ENCODE assay signal across 12 cellular contexts in the genomic region with DNA sequence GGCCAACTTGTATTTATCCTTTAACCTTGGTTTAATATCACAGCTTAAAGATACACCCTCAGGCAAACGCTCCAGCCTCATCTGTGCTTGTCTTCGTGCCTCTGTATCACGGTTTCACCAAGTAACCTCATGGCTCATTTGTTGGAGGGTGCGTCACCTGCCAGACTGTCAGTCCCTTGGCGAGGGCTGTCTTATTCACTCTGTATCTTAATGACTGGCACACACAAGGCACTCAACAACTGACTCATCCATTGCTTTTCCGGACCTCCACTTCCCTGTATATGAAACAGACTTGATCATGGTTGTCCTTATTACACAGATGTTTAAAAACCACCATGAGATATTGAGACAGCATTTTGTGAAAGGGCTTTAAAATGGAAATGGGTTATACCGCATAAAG. TPM values are rescaled to one million over a fixed set of nuclear protein-coding genes. Genes with fewer than 3 reads are reported as not detected.
DNase-seq lines count a peak whose midpoint lies in the region; ATAC-seq and TF ChIP-seq lines count a peak whose summit lies in the region.
"Had no signal": no experiment of that assay in that cellular context is flagged by ENCODE, and none has a peak within 500 bp of the region (broad histone marks: within the 10 kb centered on the region; RNA-seq: fewer than 3 reads in every experiment).

No MANE protein-coding gene starts in this region.

- in situ Hi-C loops in GM13977 (cut with MboI; ENCODE audit: low pct_unique_long_range_greater_than_20kb, low sequenced_read_pairs, unreplicated experiment): no loop called here

- no peak for TF ChIP-seq CTCF in GM13977 (IDR thresholded peaks at IDR 0.05; ENCODE audit: extremely low read depth, insufficient read depth, missing control alignments)

- no peaks in the 10 kb centered on the region for H3K27me3 Mint-ChIP-seq in activated CD8-positive, alpha-beta memory T cell treated with anti-CD3 and anti-CD28 coated beads, Interleukin-2, amount 10 ng/mL, durations not matched to agents 7 days and 5 days
- H3K27me3 Mint-ChIP-seq in stimulated activated naive CD8-positive, alpha-beta T cell treated with anti-CD3 and anti-CD28 coated beads, Interleukin-15, amount 100 ng/mL, for 72 hours: no peaks in the 10 kb centered on the region

- H3K27ac Mint-ChIP-seq in activated CD8-positive, alpha-beta memory T cell treated with anti-CD3 and anti-CD28 coated beads, Interleukin-2, amount 10 ng/mL, durations not matched to agents 7 days and 5 days: peak overlapping the region; percentile 87
- peak overlapping the region in 1 of 2 donors; percentile 95 for H3K27ac Mint-ChIP-seq in stimulated activated naive CD8-positive, alpha-beta T cell treated with anti-CD3 and anti-CD28 coated beads, Interleukin-15, amount 100 ng/mL, for 72 hours

- DNase-seq in activated CD8-positive, alpha-beta memory T cell treated with anti-CD3 and anti-CD28 coated beads, Interleukin-2, amount 10 ng/mL, durations not matched to agents 7 days and 5 days: peak; percentile 89
- no peak for DNase-seq in activated CD8-positive, alpha-beta memory T cell treated with anti-CD3 and anti-CD28 coated beads for 24 hours
- peak; percentile 64 to 73 for DNase-seq in activated CD4-positive, alpha-beta T cell treated with anti-CD3 and anti-CD28 coated beads, Interleukin-2, amount 50 U/mL, for 48 hours
- peak in 1 of 2 donors; percentile 66 for DNase-seq in stimulated activated naive CD8-positive, alpha-beta T cell treated with anti-CD3 and anti-CD28 coated beads, Interleukin-15, amount 100 ng/mL, for 72 hours
- DNase-seq in GM13977 (ENCODE audit: low spot score) (no peak), HK-2 (ENCODE audit: unreplicated experiment) (no peak), NCI-H1417 (lab: John Stamatoyannopoulos, UW) (no peak)
- DNase-seq: ACHN, NCI-H1105 treated with DMSO at 0.1 percent for 48 hours had no signal

- ATAC-seq in activated CD8-positive, alpha-beta memory T cell treated with anti-CD3 and anti-CD28 coated beads, Interleukin-2, amount 10 ng/mL, durations not matched to agents 7 days and 5 days: peak; percentile 66
- ATAC-seq in esophagus mucosa: peak; percentile 40
- peak; percentile 72 for ATAC-seq in stimulated activated naive CD8-positive, alpha-beta T cell treated with anti-CD3 and anti-CD28 coated beads, Interleukin-15, amount 100 ng/mL, for 72 hours

- no peaks in the 10 kb centered on the region for H3K9me3 Mint-ChIP-seq in activated CD8-positive, alpha-beta memory T cell treated with anti-CD3 and anti-CD28 coated beads, Interleukin-2, amount 10 ng/mL, durations not matched to agents 7 days and 5 days (ENCODE audit: low read depth)
- H3K9me3 Mint-ChIP-seq in stimulated activated naive CD8-positive, alpha-beta T cell treated with anti-CD3 and anti-CD28 coated beads, Interleukin-15, amount 100 ng/mL, for 72 hours: no peaks in the 10 kb centered on the region

- peaks cover 96% of the 10 kb centered on the region for H3K4me1 Mint-ChIP-seq in activated CD8-positive, alpha-beta memory T cell treated with anti-CD3 and anti-CD28 coated beads, Interleukin-2, amount 10 ng/mL, durations not matched to agents 7 days and 5 days
- peaks cover 99% of the 10 kb centered on the region for H3K4me1 Mint-ChIP-seq in stimulated activated naive CD8-positive, alpha-beta T cell treated with anti-CD3 and anti-CD28 coated beads, Interleukin-15, amount 100 ng/mL, for 72 hours

- peaks cover 89% of the 10 kb centered on the region for H3K36me3 Mint-ChIP-seq in activated CD8-positive, alpha-beta memory T cell treated with anti-CD3 and anti-CD28 coated beads, Interleukin-2, amount 10 ng/mL, durations not matched to agents 7 days and 5 days

- CTCF ChIA-PET in activated CD8-positive, alpha-beta memory T cell treated with anti-CD3 and anti-CD28 coated beads, Interleukin-2, amount 10 ng/mL, durations not matched to agents 7 days and 5 days (lab: Charles Lee): interaction anchor here (1.2 to 16.3 kb wide), 10 partner anchors 8 to 74 kb away, joined by 3 to 499 read pairs (median 20); partner anchors contain the start of gene LCP2

- H3K4me3 Mint-ChIP-seq in activated CD8-positive, alpha-beta memory T cell treated with anti-CD3 and anti-CD28 coated beads, Interleukin-2, amount 10 ng/mL, durations not matched to agents 7 days and 5 days: peak overlapping the region; percentile 45
- peak overlapping the region; percentile 70 to 80 for H3K4me3 Mint-ChIP-seq in stimulated activated naive CD8-positive, alpha-beta T cell treated with anti-CD3 and anti-CD28 coated beads, Interleukin-15, amount 100 ng/mL, for 72 hours

RNA-seq across cellular contexts. Expression of gene LCP2, which starts 28.0 kb away (rescaled TPM):
- 100 to 1,000 TPM; 393 to 419 TPM for total RNA-seq in activated CD8-positive, alpha-beta memory T cell treated with anti-CD3 and anti-CD28 coated beads, Interleukin-2, amount 10 ng/mL, durations not matched to agents 7 days and 5 days
- total RNA-seq in esophagus mucosa: 3.0 TPM

RNA-seq across cellular contexts. Expression of gene C5orf58, which starts 36.8 kb away (rescaled TPM):
- total RNA-seq in activated CD8-positive, alpha-beta memory T cell treated with anti-CD3 and anti-CD28 coated beads, Interleukin-2, amount 10 ng/mL, durations not matched to agents 7 days and 5 days: not detected
- not detected for total RNA-seq in esophagus mucosa
- total RNA-seq: SJSA1, urinary bladder had no signal

Comparison
In these comparisons a context has a peak if more than half of its experiments do, and no peak if none do; other contexts are left out.
1. DNase-seq: peak in activated CD8-positive, alpha-beta memory T cell treated with anti-CD3 and anti-CD28 coated beads, Interleukin-2, amount 10 ng/mL, durations not matched to agents 7 days and 5 days (single experiment) and activated CD4-positive, alpha-beta T cell treated with anti-CD3 and anti-CD28 coated beads, Interleukin-2, amount 50 U/mL, for 48 hours (2 of 2); none in activated CD8-positive, alpha-beta memory T cell treated with anti-CD3 and anti-CD28 coated beads for 24 hours (single experiment), GM13977 (single experiment), HK-2 (single experiment) and NCI-H1417 (0 of 3).
2. RNA of gene LCP2, which starts 28.0 kb away (total RNA-seq): 393 to 419 TPM in activated CD8-positive, alpha-beta memory T cell treated with anti-CD3 and anti-CD28 coated beads, Interleukin-2, amount 10 ng/mL, durations not matched to agents 7 days and 5 days; 3.0 TPM in esophagus mucosa (single experiment); every median in the first group is over 10 times any median in the second.
3. Peak in every context shown above with its lines, with median percentiles within 50 percentile points of each other: ATAC-seq.